ENCODE assay signal across 8 cellular contexts in genomic region chr17:56978441-56979090, GRCh38. TPM values are rescaled to one million over a fixed set of nuclear protein-coding genes. Genes with fewer than 3 reads are reported as not detected.
DNase-seq lines count a peak whose midpoint lies in the region; ATAC-seq and TF ChIP-seq lines count a peak whose summit lies in the region.

No MANE protein-coding gene starts in this region.

- WGBS in esophagus squamous epithelium, 2 donors = 10 to 17% methylated on average over 11 of the region's 11 CpGs

- H3K79me2 ChIP-seq in SU-DHL-6 (ENCODE audit: insufficient read depth, low read length) = no peaks in the 10 kb centered on the region

- no peak for TF ChIP-seq CTCF in GM12865 (IDR thresholded peaks at IDR 0.05; ENCODE audit: insufficient read depth, low read depth, low read length, missing control alignments)
- no peak for TF ChIP-seq CTCF in SU-DHL-6 (IDR thresholded peaks at IDR 0.05; ENCODE audit: insufficient read depth, low read length, poor library complexity, severe bottlenecking)
- no peak for TF ChIP-seq CTCF in esophagus squamous epithelium (IDR thresholded peaks at IDR 0.05)
- no peak for TF ChIP-seq CTCF in neural crest cell (conservative IDR thresholded peaks at IDR 0.05)

- peak overlapping the region; percentile 89 for H2AFZ ChIP-seq in SU-DHL-6 (ENCODE audit: low read depth, low read length, severe bottlenecking)

- peak overlapping the region; percentile 64 for H3K9ac ChIP-seq in SU-DHL-6 (ENCODE audit: low read length)

- peaks cover 22% of the 10 kb centered on the region for H3K27me3 Mint-ChIP-seq in neural crest cell (ENCODE audit: low read depth)

- peak overlapping the region; percentile 66 for H3K4me3 ChIP-seq in GM12865 (ENCODE audit: low read depth, low read length)
- H3K4me3 ChIP-seq in SU-DHL-6 (ENCODE audit: insufficient read depth, low read length, poor library complexity, severe bottlenecking) = peak overlapping the region; percentile 79
- peak overlapping the region; percentile 43 to 86 (median 60) for H3K4me3 ChIP-seq in esophagus squamous epithelium

- H3K27me3 ChIP-seq in SU-DHL-6 (ENCODE audit: low read length) = no peaks in the 10 kb centered on the region
- H3K27me3 ChIP-seq in esophagus squamous epithelium = no peaks in the 10 kb centered on the region

- H3K27ac Mint-ChIP-seq in neural crest cell (ENCODE audit: unreplicated experiment) = peak overlapping the region; percentile 1

- no peaks in the 10 kb centered on the region for H3K36me3 Mint-ChIP-seq in neural crest cell (ENCODE audit: low read depth)

- no peaks in the 10 kb centered on the region for H3K9me2 ChIP-seq in SU-DHL-6 (replicated peaks; ENCODE audit: insufficient read depth, low read length)

- H3K36me3 ChIP-seq in SU-DHL-6 (ENCODE audit: low read length) = no peaks in the 10 kb centered on the region
- H3K36me3 ChIP-seq in esophagus squamous epithelium = peaks cover 0 to 18% (median 0%) of the 10 kb centered on the region in 3 donors

- peak; percentile 53 for DNase-seq in GM12865 (ENCODE audit: low read depth)
- no peak for DNase-seq in esophagus squamous epithelium (lab: John Stamatoyannopoulos, UW)
- DNase-seq in neural crest cell (ENCODE audit: low read depth, low spot score) = no peak
- DNase-seq in central memory CD4-positive, alpha-beta T cell = no peak
- DNase-seq in NCI-H2107 (lab: John Stamatoyannopoulos, UW) = no peak
- no peak for DNase-seq in NCI-H748 (lab: John Stamatoyannopoulos, UW; ENCODE audit: unreplicated experiment)

- H3K4me1 Mint-ChIP-seq in neural crest cell = peaks cover 37% of the 10 kb centered on the region

- H4K20me1 ChIP-seq in SU-DHL-6 (ENCODE audit: low read depth, low read length) = no peaks in the 10 kb centered on the region

- no peaks in the 10 kb centered on the region for H3K9me3 Mint-ChIP-seq in neural crest cell

- H3K4me2 ChIP-seq in SU-DHL-6 (ENCODE audit: low read depth, low read length, poor library complexity, severe bottlenecking) = peak overlapping the region; percentile 90

- no peak for TF ChIP-seq POLR2A in esophagus squamous epithelium (IDR thresholded peaks at IDR 0.05)

- peaks cover 6% of the 10 kb centered on the region; the same call in 1 of the 2 replicates for H3F3A ChIP-seq in SU-DHL-6 (ENCODE audit: insufficient read depth)

- H3K9me3 ChIP-seq in SU-DHL-6 (ENCODE audit: insufficient read depth, low read length) (no peaks in the 10 kb centered on the region), esophagus squamous epithelium (no peaks in the 10 kb centered on the region)

- H3K4me3 Mint-ChIP-seq in neural crest cell = peak overlapping the region; percentile 91

- peaks cover 12 to 76% (median 33%) of the 10 kb centered on the region in 3 donors for H3K4me1 ChIP-seq in esophagus squamous epithelium

- no peak overlapping the region for H3K27ac ChIP-seq in SU-DHL-6 (ENCODE audit: low read depth, low read length)
- H3K27ac ChIP-seq in esophagus squamous epithelium = peak overlapping the region; percentile 59 to 83 (median 81)

- peak; percentile 36 for ATAC-seq in HG02870 (IDR thresholded peaks at IDR 0.05; ENCODE audit: unreplicated experiment)

- intact Hi-C loops in esophagus squamous epithelium (cut with DNase I) = no loop called here

RNA-seq across cellular contexts. Expression of gene SCPEP1, which starts 0.6 kb away (rescaled TPM):
- total RNA-seq in esophagus squamous epithelium = 100 to 1,000 TPM in 1 of 4 donors, 10 to 100 TPM in 3; 53.0 to 129 (median 61.5) TPM
- total RNA-seq in neural crest cell = 24.6 and 26.9 TPM in 2 replicates

RNA-seq across cellular contexts. Expression of gene COIL, which starts 17.7 kb away (rescaled TPM):
- 10 to 100 TPM; 10.8 to 13.2 (median 11.4) TPM for total RNA-seq in esophagus squamous epithelium
- total RNA-seq in neural crest cell = 24.1 and 25.1 TPM in 2 replicates
